In the genomic region with DNA sequence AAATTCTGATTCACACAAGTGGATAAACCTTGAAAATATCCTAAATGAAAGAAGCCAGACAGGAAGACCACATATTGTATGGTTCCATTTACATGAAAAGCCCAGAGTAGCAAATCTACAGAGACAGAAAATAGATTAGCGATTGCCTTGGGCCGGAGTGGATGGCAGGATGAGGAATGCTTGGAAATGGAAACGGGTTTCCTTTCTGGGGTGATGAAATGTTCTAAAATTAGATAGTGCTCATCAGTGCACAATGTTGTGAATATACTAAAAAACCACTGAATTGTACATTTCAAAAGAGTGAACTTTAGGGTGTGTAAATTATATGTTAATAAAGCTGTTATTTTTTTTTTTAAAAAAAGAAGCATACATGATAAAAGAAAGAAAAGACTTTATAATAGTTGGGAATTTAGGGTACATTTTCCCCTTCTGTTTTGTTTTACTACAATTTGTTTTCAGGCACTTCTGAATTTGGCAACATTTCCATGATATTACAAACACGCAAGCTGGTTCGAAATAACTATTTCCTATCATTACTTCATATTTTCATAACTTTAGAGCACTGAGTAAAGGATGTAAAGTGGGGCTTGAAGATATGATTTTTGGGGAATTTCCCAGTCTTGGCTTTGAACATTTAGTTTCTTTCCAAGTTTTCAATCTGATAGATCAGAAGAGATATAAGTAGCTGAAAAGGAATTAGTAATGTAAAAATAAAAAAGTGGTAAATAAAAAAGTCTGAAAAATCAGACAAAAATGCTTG, we compare ENCODE assay signal across 17 cellular contexts. TPM values are rescaled to one million over a fixed set of nuclear protein-coding genes. Genes with fewer than 3 reads are reported as not detected.
DNase-seq lines count a peak whose midpoint lies in the region; ATAC-seq, FAIRE-seq and TF ChIP-seq lines count a peak whose summit lies in the region.
"Had no signal": no experiment of that assay in that cellular context is flagged by ENCODE, and none has a peak within 500 bp of the region (broad histone marks: within the 10 kb centered on the region; RNA-seq: fewer than 3 reads in every experiment).

No MANE protein-coding gene starts in this region.

- H3K9me3 Mint-ChIP-seq in dendritic cell treated with granulocyte-macrophage colony-stimulating factor and Interleukin-4, amounts not matched to agents 40 ng/mL and 50 ng/mL, for 4 days, result peaks cover 11% of the 10 kb centered on the region
- peaks cover 3% of the 10 kb centered on the region for H3K9me3 Mint-ChIP-seq in activated T-cell treated with anti-CD3 and anti-CD28 coated beads, Interleukin-2, amount 50 U/mL, for 4 hours

- peak overlapping the region; percentile 87 for H3K27ac Mint-ChIP-seq in dendritic cell treated with granulocyte-macrophage colony-stimulating factor and Interleukin-4, amounts not matched to agents 40 ng/mL and 50 ng/mL, for 4 days
- H3K27ac Mint-ChIP-seq: activated CD8-positive, alpha-beta T cell treated with anti-CD3 and anti-CD28 coated beads, Interleukin-2, amount 10 ng/mL, durations not matched to agents 7 days and 5 days; CD4-positive, CD25-positive, alpha-beta regulatory T cell; stimulated activated memory B cell treated with anti-CD40 and anti-IgM and Interleukin-4, amounts not matched to agents 10 μg/mL and 1 μg/mL and 100 μg/mL, for 72 hours had no signal

- H3K4me3 ChIP-seq in HL-60 (replicated peaks; ENCODE audit: insufficient read depth, low read length) (no peak overlapping the region), keratinocyte (ENCODE audit: control insufficient read depth in 2 of 3, extremely low read depth in 1 of 3, insufficient read depth in 2 of 3, low read depth in 1 of 3, low read length in 3 of 3) (no peak overlapping the region), suprapubic skin (no peak overlapping the region)

- H4K20me1 ChIP-seq in keratinocyte (ENCODE audit: control insufficient read depth, extremely low read depth, insufficient read depth, low read length), result no peaks in the 10 kb centered on the region

- dilution Hi-C loops in keratinocyte (cut with MboI; ENCODE audit: extremely low pct_ligation_motif_present, low sequenced_read_pairs), result no loop called here

- H3K79me2 ChIP-seq in keratinocyte (ENCODE audit: control insufficient read depth, insufficient read depth, low read length), result no peaks in the 10 kb centered on the region

- H3K4me2 ChIP-seq in keratinocyte (ENCODE audit: control insufficient read depth, extremely low read depth, insufficient read depth, low read depth, low read length), result no peak overlapping the region

- H3K27ac ChIP-seq in HL-60 (replicated peaks) (0 out of 2 replicates have a peak overlapping the region, but pooled peaks have one; percentile 4), keratinocyte (ENCODE audit: control insufficient read depth, insufficient read depth, low read length) (no peak overlapping the region), suprapubic skin (peak overlapping the region; percentile 56)

- no peaks in the 10 kb centered on the region for H3K9me1 ChIP-seq in keratinocyte (ENCODE audit: control insufficient read depth, extremely low read depth, insufficient read depth, low read length)

- H3K36me3 ChIP-seq in keratinocyte (ENCODE audit: control insufficient read depth in 2 of 2, extremely low read depth in 1 of 2, insufficient read depth in 2 of 2, low read length in 2 of 2), result no peaks in the 10 kb centered on the region
- no peaks in the 10 kb centered on the region for H3K36me3 ChIP-seq in suprapubic skin

- H3K4me1 ChIP-seq in keratinocyte (ENCODE audit: control insufficient read depth, extremely low read depth, insufficient read depth, low read length), result peaks cover 21% of the 10 kb centered on the region
- H3K4me1 ChIP-seq in suprapubic skin, result peaks cover 16% of the 10 kb centered on the region

- no peak for TF ChIP-seq CTCF in HL-60 (IDR thresholded peaks at IDR 0.05; ENCODE audit: insufficient read depth, low read length)
- TF ChIP-seq CTCF in keratinocyte (optimal IDR thresholded peaks at IDR 0.05 in 1 of 3, IDR thresholded peaks at IDR 0.05 in 1 of 3, conservative IDR thresholded peaks at IDR 0.05 in 1 of 3; ENCODE audit: extremely low read depth in 1 of 3, insufficient read depth in 2 of 3, low read length in 3 of 3), result no peak
- TF ChIP-seq CTCF in suprapubic skin (IDR thresholded peaks at IDR 0.05), result no peak

- H3K27me3 ChIP-seq in HL-60 (ENCODE audit: insufficient read depth, poor library complexity, severe bottlenecking) (no peaks in the 10 kb centered on the region), keratinocyte (ENCODE audit: control insufficient read depth, extremely low read depth, insufficient read depth, low read length) (no peaks in the 10 kb centered on the region), suprapubic skin (no peaks in the 10 kb centered on the region)

- H2AFZ ChIP-seq in keratinocyte (ENCODE audit: control insufficient read depth, low read length), result no peak overlapping the region

- DNase-seq in HL-60 (ENCODE audit: low read depth in 1 of 2, low spot score in 1 of 2) (no peak), keratinocyte (ENCODE audit: low read depth, low spot score) (no peak), suprapubic skin (ENCODE audit: low spot score in 2 of 2) (no peak)
- DNase-seq in activated T-cell treated with anti-CD3 and anti-CD28 coated beads, Interleukin-2, amount 50 U/mL, for 4 hours, result no peak
- no peak for DNase-seq in central memory CD4-positive, alpha-beta T cell
- DNase-seq: activated CD8-positive, alpha-beta T cell treated with anti-CD3 and anti-CD28 coated beads, Interleukin-2, amount 10 ng/mL, durations not matched to agents 7 days and 5 days; activated gamma-delta T cell treated with Interleukin-2 at 50 U/mL for 16 hours; CD4-positive, CD25-positive, alpha-beta regulatory T cell; erythroblast; GOT3; Kasumi-1; NCI-H2081; SHP77 treated with DMSO at 0.1 percent for 48 hours; stimulated activated CD4-positive, alpha-beta T cell treated with anti-CD3 and anti-CD28 coated beads, Interleukin-4, amount 100 ng/mL, for 4 hours had no signal

- no peaks in the 10 kb centered on the region for H3K27me3 Mint-ChIP-seq in dendritic cell treated with granulocyte-macrophage colony-stimulating factor and Interleukin-4, amounts not matched to agents 40 ng/mL and 50 ng/mL, for 4 days
- no peaks in the 10 kb centered on the region for H3K27me3 Mint-ChIP-seq in activated T-cell treated with anti-CD3 and anti-CD28 coated beads, Interleukin-2, amount 50 U/mL, for 4 hours (ENCODE audit: low read depth)
- H3K27me3 Mint-ChIP-seq: stimulated activated memory B cell treated with anti-CD40 and anti-IgM and Interleukin-4, amounts not matched to agents 10 μg/mL and 1 μg/mL and 100 μg/mL, for 72 hours had no signal

- H3K4me3 Mint-ChIP-seq in dendritic cell treated with granulocyte-macrophage colony-stimulating factor and Interleukin-4, amounts not matched to agents 40 ng/mL and 50 ng/mL, for 4 days, result no peak overlapping the region
- H3K4me3 Mint-ChIP-seq in activated T-cell treated with anti-CD3 and anti-CD28 coated beads, Interleukin-2, amount 50 U/mL, for 4 hours, result no peak overlapping the region
- H3K4me3 Mint-ChIP-seq: activated CD8-positive, alpha-beta T cell treated with anti-CD3 and anti-CD28 coated beads, Interleukin-2, amount 10 ng/mL, durations not matched to agents 7 days and 5 days; stimulated activated memory B cell treated with anti-CD40 and anti-IgM and Interleukin-4, amounts not matched to agents 10 μg/mL and 1 μg/mL and 100 μg/mL, for 72 hours had no signal

- peaks cover 55% of the 10 kb centered on the region for H3K4me1 Mint-ChIP-seq in dendritic cell treated with granulocyte-macrophage colony-stimulating factor and Interleukin-4, amounts not matched to agents 40 ng/mL and 50 ng/mL, for 4 days (ENCODE audit: low read depth)
- no peaks in the 10 kb centered on the region for H3K4me1 Mint-ChIP-seq in activated T-cell treated with anti-CD3 and anti-CD28 coated beads, Interleukin-2, amount 50 U/mL, for 4 hours (ENCODE audit: low read depth)
- H3K4me1 Mint-ChIP-seq: CD4-positive, CD25-positive, alpha-beta regulatory T cell; stimulated activated memory B cell treated with anti-CD40 and anti-IgM and Interleukin-4, amounts not matched to agents 10 μg/mL and 1 μg/mL and 100 μg/mL, for 72 hours had no signal

- H3K9me3 ChIP-seq in keratinocyte (ENCODE audit: control insufficient read depth, low read depth, low read length), result no peaks in the 10 kb centered on the region
- no peaks in the 10 kb centered on the region for H3K9me3 ChIP-seq in suprapubic skin

- no peak for ATAC-seq in activated T-cell treated with anti-CD3 and anti-CD28 coated beads, Interleukin-2, amount 50 U/mL, for 4 hours
- ATAC-seq in HG03159 (IDR thresholded peaks at IDR 0.05; ENCODE audit: unreplicated experiment), result no peak
- ATAC-seq: activated CD8-positive, alpha-beta T cell treated with anti-CD3 and anti-CD28 coated beads, Interleukin-2, amount 10 ng/mL, durations not matched to agents 7 days and 5 days; stimulated activated memory B cell treated with anti-CD40 and anti-IgM and Interleukin-4, amounts not matched to agents 10 μg/mL and 1 μg/mL and 100 μg/mL, for 72 hours had no signal

- TF ChIP-seq POLR2A in suprapubic skin (IDR thresholded peaks at IDR 0.05), result no peak

- peak; percentile 39 for FAIRE-seq in keratinocyte (lab: Jason Lieb, UNC)

- TF ChIP-seq EP300 in suprapubic skin (IDR thresholded peaks at IDR 0.05), result no peak

- 16% methylated on average over 5 of the region's 5 CpGs for WGBS in suprapubic skin

- intact Hi-C loops in dendritic cell treated with granulocyte-macrophage colony-stimulating factor and Interleukin-4, amounts not matched to agents 40 ng/mL and 50 ng/mL, for 4 days (cut with micrococcal nuclease), result no loop called here

- no peak overlapping the region for H3K9ac ChIP-seq in keratinocyte (ENCODE audit: control insufficient read depth, extremely low read depth, insufficient read depth, low read length)

- peaks cover 1% of the 10 kb centered on the region for H3K36me3 Mint-ChIP-seq in dendritic cell treated with granulocyte-macrophage colony-stimulating factor and Interleukin-4, amounts not matched to agents 40 ng/mL and 50 ng/mL, for 4 days (ENCODE audit: low read depth)
- no peaks in the 10 kb centered on the region for H3K36me3 Mint-ChIP-seq in activated T-cell treated with anti-CD3 and anti-CD28 coated beads, Interleukin-2, amount 50 U/mL, for 4 hours (ENCODE audit: insufficient read depth)
- H3K36me3 Mint-ChIP-seq: CD4-positive, CD25-positive, alpha-beta regulatory T cell; stimulated activated memory B cell treated with anti-CD40 and anti-IgM and Interleukin-4, amounts not matched to agents 10 μg/mL and 1 μg/mL and 100 μg/mL, for 72 hours had no signal

RNA-seq across cellular contexts. Expression of a gene that starts 23.9 kb away (rescaled TPM):
- 63.1 to 95.7 TPM (median 63.5 TPM) in 3 replicates for polyA plus RNA-seq in keratinocyte
- polyA plus RNA-seq in keratinocyte (2011; ENCODE audit: low read depth), result 7.7 TPM
- polyA plus RNA-seq in keratinocyte (2011; cell fraction: cytosol; rRNA removed), result 80.5 and 89.5 TPM in 2 replicates
- 65.0 and 85.0 TPM in 2 replicates for polyA plus RNA-seq in keratinocyte (2011; cell fraction: nucleus; rRNA removed)
- 69.7 and 77.9 TPM in 2 replicates for polyA plus RNA-seq in keratinocyte (2012; ENCODE audit: low replicate concordance)
- polyA minus RNA-seq in keratinocyte, result 70.9 to 195 TPM (median 80.6 TPM) in 3 replicates
- polyA minus RNA-seq in keratinocyte (2011; cell fraction: cytosol; rRNA and poly(A)+ RNA removed), result 38.2 TPM
- polyA minus RNA-seq in keratinocyte (2011; cell fraction: nucleus; rRNA and poly(A)+ RNA removed), result 16.8 and 37.3 TPM in 2 replicates
- 10 to 100 TPM; 30.7 to 85.0 (median 63.1) TPM for total RNA-seq in suprapubic skin
- total RNA-seq in activated T-cell treated with anti-CD3 and anti-CD28 coated beads, Interleukin-2, amount 50 U/mL, for 4 hours, result 100 to 1,000 TPM; 149 to 163 (median 155) TPM

RNA-seq across cellular contexts. Expression of a gene that starts 24.1 kb away (rescaled TPM):
- 6.7 to 12.4 TPM (median 7.1 TPM) in 3 replicates for polyA plus RNA-seq in keratinocyte
- 4.0 TPM for polyA plus RNA-seq in keratinocyte (2011; ENCODE audit: low read depth)
- 1.4 and 2.4 TPM in 2 replicates for polyA plus RNA-seq in keratinocyte (2011; cell fraction: cytosol; rRNA removed)
- 40.3 and 44.0 TPM in 2 replicates for polyA plus RNA-seq in keratinocyte (2011; cell fraction: nucleus; rRNA removed)
- polyA plus RNA-seq in keratinocyte (2012; ENCODE audit: low replicate concordance), result 4.4 and 17.2 TPM in 2 replicates
- 12.6 to 18.5 TPM (median 15.9 TPM) in 3 replicates for polyA minus RNA-seq in keratinocyte
- 2.1 TPM for polyA minus RNA-seq in keratinocyte (2011; cell fraction: cytosol; rRNA and poly(A)+ RNA removed)
- polyA minus RNA-seq in keratinocyte (2011; cell fraction: nucleus; rRNA and poly(A)+ RNA removed), result 5.9 and 8.6 TPM in 2 replicates
- total RNA-seq in suprapubic skin, result 10 to 100 TPM; 14.5 to 57.9 (median 27.3) TPM
- total RNA-seq in activated T-cell treated with anti-CD3 and anti-CD28 coated beads, Interleukin-2, amount 50 U/mL, for 4 hours, result 10 to 100 TPM in 1 of 3 donors, 1 to 10 TPM in 2; 8.0 to 10.4 (median 9.2) TPM

RNA-seq across cellular contexts. Expression of a gene that starts 31.2 kb away (rescaled TPM):
- 19.3 to 48.3 TPM (median 32.4 TPM) in 3 replicates for polyA plus RNA-seq in keratinocyte
- polyA plus RNA-seq in keratinocyte (2011; ENCODE audit: low read depth), result 35.5 TPM
- 26.3 and 34.7 TPM in 2 replicates for polyA plus RNA-seq in keratinocyte (2011; cell fraction: cytosol; rRNA removed)
- polyA plus RNA-seq in keratinocyte (2011; cell fraction: nucleus; rRNA removed), result 21.1 and 23.6 TPM in 2 replicates
- 25.5 and 37.0 TPM in 2 replicates for polyA plus RNA-seq in keratinocyte (2012; ENCODE audit: low replicate concordance)
- 12.3 to 17.8 TPM (median 13.8 TPM) in 3 replicates for polyA minus RNA-seq in keratinocyte
- polyA minus RNA-seq in keratinocyte (2011; cell fraction: cytosol; rRNA and poly(A)+ RNA removed), result 23.0 TPM
- polyA minus RNA-seq in keratinocyte (2011; cell fraction: nucleus; rRNA and poly(A)+ RNA removed), result 3.3 and 3.8 TPM in 2 replicates
- 10 to 100 TPM; 15.8 to 27.7 (median 17.6) TPM for total RNA-seq in suprapubic skin
- 10 to 100 TPM; 57.6 to 68.6 (median 67.7) TPM for total RNA-seq in activated T-cell treated with anti-CD3 and anti-CD28 coated beads, Interleukin-2, amount 50 U/mL, for 4 hours

RNA-seq across cellular contexts. Expression of a gene that starts 41.0 kb away (rescaled TPM):
- 4.9 to 7.7 TPM (median 5.2 TPM) in 3 replicates for polyA plus RNA-seq in keratinocyte
- polyA plus RNA-seq in keratinocyte (2011; ENCODE audit: low read depth), result 12.4 TPM
- polyA plus RNA-seq in keratinocyte (2011; cell fraction: cytosol; rRNA removed), result 3.7 and 6.6 TPM in 2 replicates
- 6.3 and 8.3 TPM in 2 replicates for polyA plus RNA-seq in keratinocyte (2011; cell fraction: nucleus; rRNA removed)
- 7.0 and 36.5 TPM in 2 replicates for polyA plus RNA-seq in keratinocyte (2012; ENCODE audit: low replicate concordance)
- 1.6 to 4.5 TPM (median 2.9 TPM) in 3 replicates for polyA minus RNA-seq in keratinocyte
- polyA minus RNA-seq in keratinocyte (2011; cell fraction: cytosol; rRNA and poly(A)+ RNA removed), result 3.6 TPM
- polyA minus RNA-seq in keratinocyte (2011; cell fraction: nucleus; rRNA and poly(A)+ RNA removed), result 2.1 TPM in 1 of 2 replicates, not detected in the other
- total RNA-seq in suprapubic skin, result 10 to 100 TPM; 19.2 to 46.1 (median 30.3) TPM
- 10 to 100 TPM in 2 of 3 donors, 1 to 10 TPM in 1; 9.4 to 10.8 (median 10.2) TPM for total RNA-seq in activated T-cell treated with anti-CD3 and anti-CD28 coated beads, Interleukin-2, amount 50 U/mL, for 4 hours

RNA-seq across cellular contexts. Expression of a gene that starts 44.5 kb away (rescaled TPM):
- polyA plus RNA-seq in keratinocyte, result 0.06 to 0.19 TPM (median 0.18 TPM) in 3 replicates
- 0.31 TPM for polyA plus RNA-seq in keratinocyte (2011; ENCODE audit: low read depth)
- 0.04 and 0.09 TPM in 2 replicates for polyA plus RNA-seq in keratinocyte (2011; cell fraction: cytosol; rRNA removed)
- 0.21 and 0.66 TPM in 2 replicates for polyA plus RNA-seq in keratinocyte (2011; cell fraction: nucleus; rRNA removed)
- 0.28 and 2.2 TPM in 2 replicates for polyA plus RNA-seq in keratinocyte (2012; ENCODE audit: low replicate concordance)
- 0.13 to 0.61 TPM in 2 of 3 replicates, not detected in the other for polyA minus RNA-seq in keratinocyte
- polyA minus RNA-seq in keratinocyte (2011; cell fraction: cytosol; rRNA and poly(A)+ RNA removed), result not detected
- polyA minus RNA-seq in keratinocyte (2011; cell fraction: nucleus; rRNA and poly(A)+ RNA removed), result 0.32 TPM in 1 of 2 replicates, not detected in the other
- total RNA-seq in suprapubic skin, result 10 to 100 TPM in 2 of 4 donors, 1 to 10 TPM in 2; 6.7 to 12.6 (median 9.9) TPM
- total RNA-seq in activated T-cell treated with anti-CD3 and anti-CD28 coated beads, Interleukin-2, amount 50 U/mL, for 4 hours, result under 1 TPM; 0.43 to 0.86 (median 0.50) TPM
- total RNA-seq: CD4-positive, CD25-positive, alpha-beta regulatory T cell had no signal
